ENCODE assay signal across 17 cellular contexts in the genomic region with DNA sequence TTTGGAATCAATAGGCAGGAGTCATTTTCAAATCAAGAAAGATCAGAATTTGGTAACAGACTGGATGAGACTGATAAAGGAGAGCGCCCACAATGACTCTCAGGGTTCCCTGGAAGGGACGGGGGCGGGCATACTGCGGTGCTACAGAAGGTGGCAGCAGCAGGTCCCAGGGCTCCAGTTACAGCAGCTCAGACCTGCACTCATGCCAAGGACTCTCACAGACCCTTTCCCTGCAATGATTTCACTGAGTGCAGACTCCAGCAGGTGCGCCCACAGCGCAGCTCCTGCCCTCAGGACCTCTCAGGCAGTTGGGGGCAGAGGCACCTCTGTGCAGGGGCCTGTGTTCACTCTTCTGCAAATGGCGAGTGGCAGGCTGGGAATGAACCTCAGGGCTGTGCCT.
DNase-seq lines count a peak whose midpoint lies in the region; ATAC-seq, FAIRE-seq and TF ChIP-seq lines count a peak whose summit lies in the region.
"Had no signal": no experiment of that assay in that cellular context is flagged by ENCODE, and none has a peak within 500 bp of the region (broad histone marks: within the 10 kb centered on the region; RNA-seq: fewer than 3 reads in every experiment).

No MANE protein-coding gene starts in this region.

- H4K20me1 ChIP-seq in astrocyte (ENCODE audit: insufficient read depth, low read length) = no peaks in the 10 kb centered on the region

- no peaks in the 10 kb centered on the region for H3K9me3 Mint-ChIP-seq in activated T-cell treated with anti-CD3 and anti-CD28 coated beads, Interleukin-2, amount 50 U/mL, for 24 hours
- H3K9me3 Mint-ChIP-seq in astrocyte (ENCODE audit: unreplicated experiment) = no peaks in the 10 kb centered on the region
- H3K9me3 Mint-ChIP-seq: activated T-helper 17 cell treated with anti-CD3 and anti-CD28 coated beads, Interleukin-2, amount 50 U/mL, for 72 hours had no signal

- no peak overlapping the region for H3K4me3 Mint-ChIP-seq in activated T-cell treated with anti-CD3 and anti-CD28 coated beads, Interleukin-2, amount 50 U/mL, for 24 hours
- no peak overlapping the region for H3K4me3 Mint-ChIP-seq in astrocyte (ENCODE audit: unreplicated experiment)
- H3K4me3 Mint-ChIP-seq: activated T-helper 17 cell treated with anti-CD3 and anti-CD28 coated beads, Interleukin-2, amount 50 U/mL, for 72 hours had no signal

- no peak for TF ChIP-seq POLR2A in GM18505 (IDR thresholded peaks at IDR 0.05; ENCODE audit: borderline replicate concordance, extremely low read depth, insufficient read depth, insufficient read length)

- H3K27ac ChIP-seq in astrocyte (ENCODE audit: low read depth, low read length) = no peak overlapping the region
- H3K27ac ChIP-seq: ascending aorta, left lung, RWPE1 had no signal

- H3K36me3 ChIP-seq in astrocyte (ENCODE audit: insufficient read depth, low read length) (no peaks in the 10 kb centered on the region), MG63 (no peaks in the 10 kb centered on the region)
- H3K36me3 ChIP-seq: ascending aorta had no signal

- peaks cover 18% of the 10 kb centered on the region for H3K36me3 Mint-ChIP-seq in activated T-cell treated with anti-CD3 and anti-CD28 coated beads, Interleukin-2, amount 50 U/mL, for 24 hours (ENCODE audit: low read depth)
- H3K36me3 Mint-ChIP-seq in astrocyte (ENCODE audit: low read depth, unreplicated experiment) = peaks cover 7% of the 10 kb centered on the region

- no peaks in the 10 kb centered on the region for H3K27me3 Mint-ChIP-seq in activated T-cell treated with anti-CD3 and anti-CD28 coated beads, Interleukin-2, amount 50 U/mL, for 24 hours
- no peaks in the 10 kb centered on the region for H3K27me3 Mint-ChIP-seq in astrocyte (ENCODE audit: low read depth, unreplicated experiment)
- H3K27me3 Mint-ChIP-seq: activated T-helper 17 cell treated with anti-CD3 and anti-CD28 coated beads, Interleukin-2, amount 50 U/mL, for 72 hours had no signal

- H3K9ac ChIP-seq in astrocyte (ENCODE audit: low read length) = no peak overlapping the region

- H3K79me2 ChIP-seq in astrocyte (ENCODE audit: insufficient read depth, low read length) = no peaks in the 10 kb centered on the region

- no peak for FAIRE-seq in astrocyte (lab: Jason Lieb, UNC)

- H3K27ac Mint-ChIP-seq in activated T-cell treated with anti-CD3 and anti-CD28 coated beads, Interleukin-2, amount 50 U/mL, for 24 hours = peak overlapping the region; percentile 45
- H3K27ac Mint-ChIP-seq in astrocyte (ENCODE audit: unreplicated experiment) = peak overlapping the region; percentile 53
- H3K27ac Mint-ChIP-seq: activated T-helper 17 cell treated with anti-CD3 and anti-CD28 coated beads, Interleukin-2, amount 50 U/mL, for 72 hours had no signal

- no peak for TF ChIP-seq CTCF in astrocyte (IDR thresholded peaks at IDR 0.05; ENCODE audit: insufficient read depth, low read depth, low read length)

- DNase-seq in activated T-cell treated with anti-CD3 and anti-CD28 coated beads, Interleukin-2, amount 50 U/mL, for 24 hours = peak; percentile 24
- DNase-seq in activated T-cell treated with anti-CD3 and anti-CD28 coated beads, Interleukin-2, amount 50 U/mL, for 48 hours = no peak
- DNase-seq in NCI-H187 treated with DMSO at 0.1 percent for 48 hours (lab: John Stamatoyannopoulos, UW) (peak; percentile 35), astrocyte (ENCODE audit: low read depth) (no peak), MG63 (no peak)
- DNase-seq in stimulated activated CD8-positive, alpha-beta memory T cell treated with anti-CD3 and anti-CD28 coated beads, Interleukin-4, amount 100 ng/mL, for 48 hours = peak; percentile 25
- DNase-seq in stimulated activated CD4-positive, alpha-beta T cell treated with anti-CD3 and anti-CD28 coated beads, Interleukin-2, amount 100 ng/mL, for 24 hours = no peak
- DNase-seq: activated CD4-positive, alpha-beta T cell treated with anti-CD3 and anti-CD28 coated beads for 4 hours; cortex of kidney; DMS153; NCI-H524 treated with DMSO at 0.1 percent for 48 hours; T-helper 2 cell had no signal

- no peak overlapping the region for H3K4me3 ChIP-seq in astrocyte (ENCODE audit: insufficient read depth, low read depth, low read length)
- H3K4me3 ChIP-seq in MG63 = no peak overlapping the region
- H3K4me3 ChIP-seq: ascending aorta, left lung had no signal

- H3K9me3 ChIP-seq in astrocyte (ENCODE audit: insufficient read depth, low read depth, low read length) (no peaks in the 10 kb centered on the region), MG63 (no peaks in the 10 kb centered on the region)
- H3K9me3 ChIP-seq: ascending aorta, left lung had no signal

- H3K4me1 Mint-ChIP-seq in activated T-cell treated with anti-CD3 and anti-CD28 coated beads, Interleukin-2, amount 50 U/mL, for 24 hours (ENCODE audit: low read depth) = no peaks in the 10 kb centered on the region
- peaks cover 5% of the 10 kb centered on the region for H3K4me1 Mint-ChIP-seq in astrocyte (ENCODE audit: low read depth, unreplicated experiment)

- H3K4me2 ChIP-seq in astrocyte (ENCODE audit: low read length) = no peak overlapping the region

- no peak overlapping the region for H2AFZ ChIP-seq in astrocyte (ENCODE audit: low read depth, low read length)

- no peaks in the 10 kb centered on the region for H3K4me1 ChIP-seq in astrocyte (ENCODE audit: insufficient read depth, low read length)
- H3K4me1 ChIP-seq: ascending aorta, left lung had no signal

- H3K27me3 ChIP-seq in astrocyte (ENCODE audit: insufficient read depth, low read length) (no peaks in the 10 kb centered on the region), MG63 (no peaks in the 10 kb centered on the region)
- H3K27me3 ChIP-seq: ascending aorta, left lung had no signal

- ATAC-seq in GM18505 (IDR thresholded peaks at IDR 0.05; ENCODE audit: unreplicated experiment) = no peak
- ATAC-seq: activated T-helper 17 cell treated with anti-CD3 and anti-CD28 coated beads, Interleukin-2, amount 50 U/mL, for 72 hours; left lung had no signal

Comparison
In these comparisons a context has a peak if more than half of its experiments do, and no peak if none do; other contexts are left out.
1. DNase-seq: peak in activated T-cell treated with anti-CD3 and anti-CD28 coated beads, Interleukin-2, amount 50 U/mL, for 24 hours (single experiment), NCI-H187 treated with DMSO at 0.1 percent for 48 hours (single experiment) and stimulated activated CD8-positive, alpha-beta memory T cell treated with anti-CD3 and anti-CD28 coated beads, Interleukin-4, amount 100 ng/mL, for 48 hours (single experiment); none in activated T-cell treated with anti-CD3 and anti-CD28 coated beads, Interleukin-2, amount 50 U/mL, for 48 hours (0 of 2), astrocyte (single experiment), MG63 (single experiment) and stimulated activated CD4-positive, alpha-beta T cell treated with anti-CD3 and anti-CD28 coated beads, Interleukin-2, amount 100 ng/mL, for 24 hours (0 of 2).